Comparison of ENCODE assay signal across 1 cellular context in the genomic region with DNA sequence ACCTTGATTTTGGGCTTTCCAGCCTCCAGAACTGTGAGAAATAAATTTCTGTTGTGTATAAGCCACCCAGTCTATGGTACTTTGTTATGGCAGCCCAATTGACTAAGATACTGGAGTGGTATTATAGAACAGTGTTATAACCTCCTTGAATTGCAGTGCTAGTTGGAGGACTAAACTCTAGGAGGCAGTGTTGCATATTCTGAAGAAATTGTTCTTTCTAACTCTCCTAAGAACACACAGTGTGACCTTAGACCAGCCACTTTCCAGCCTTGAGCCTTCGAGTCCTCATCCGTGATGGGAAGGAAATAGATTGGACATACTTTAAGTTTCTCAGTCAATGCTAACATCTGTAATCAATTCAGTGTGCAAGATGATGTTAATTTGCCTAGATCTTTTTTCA.
TF ChIP-seq lines count a peak whose summit lies in the region.

No MANE protein-coding gene starts in this region.

TF ChIP-seq in HepG2, 621 proteins besides CTCF, POLR2A, EP300 and RAD21:
- no peak for TF ChIP-seq TFDP2 (CRISPR knock-in tag; IDR thresholded peaks at IDR 0.05)
- peak; percentile 24; the same call in 1 of the 2 replicates for TF ChIP-seq ZNF574 (CRISPR knock-in tag; IDR thresholded peaks at IDR 0.05)
